9 cellular contexts compared by ENCODE assay signal in the genomic region with DNA sequence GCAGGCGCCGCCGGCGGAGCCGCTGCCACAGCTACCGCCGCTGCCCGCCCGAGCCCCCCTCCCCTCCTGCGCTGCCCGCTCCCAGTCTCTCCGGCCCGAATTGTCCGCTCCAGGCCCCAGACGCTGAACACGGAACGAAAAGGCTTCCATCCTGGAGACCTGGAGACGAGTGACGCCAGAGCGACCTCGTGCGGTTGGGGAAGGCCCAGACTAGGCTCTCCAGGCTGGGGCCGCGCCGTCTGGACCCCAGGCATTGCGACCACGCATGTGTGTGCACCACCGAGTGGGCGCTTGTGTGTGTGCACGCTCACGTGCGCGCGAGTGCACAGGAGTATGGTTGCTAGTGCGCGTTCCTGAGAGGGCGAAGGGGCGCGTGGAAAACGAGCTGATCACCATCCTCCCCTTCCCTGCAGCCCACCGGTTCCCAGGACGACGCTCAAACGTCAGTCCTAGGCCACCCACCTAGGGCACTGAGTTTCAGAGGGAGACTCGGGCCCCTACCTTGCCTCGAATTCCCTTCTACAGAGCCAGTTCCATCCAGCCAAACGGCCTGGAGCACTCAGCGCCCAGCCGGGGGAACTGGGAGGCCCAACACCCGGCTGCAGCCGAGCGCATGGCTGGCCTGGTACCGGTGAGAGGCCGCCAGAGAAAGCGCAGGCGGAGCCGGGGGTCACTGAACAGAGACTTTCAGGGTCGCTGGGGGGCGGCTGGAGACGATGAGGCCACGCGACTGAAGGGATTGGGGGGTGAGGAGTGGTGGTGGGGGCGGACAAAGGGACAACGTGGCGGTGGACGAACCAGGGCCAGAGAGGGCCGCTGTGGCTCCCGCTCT. TPM values are rescaled to one million over a fixed set of nuclear protein-coding genes. Genes with fewer than 3 reads are reported as not detected.
A peak's percentile ranks its signal among the peaks of the same experiment; 100 is the strongest.
DNase-seq lines count a peak whose midpoint lies in the region; ATAC-seq, FAIRE-seq and TF ChIP-seq lines count a peak whose summit lies in the region.
"Had no signal": no experiment of that assay in that cellular context is flagged by ENCODE, and none has a peak within 500 bp of the region (broad histone marks: within the 10 kb centered on the region; RNA-seq: fewer than 3 reads in every experiment).

No MANE protein-coding gene starts in this region.

- TF ChIP-seq CTCF in AG09309 (IDR thresholded peaks at IDR 0.05; ENCODE audit: control insufficient read depth, insufficient read depth, low read depth, low read length, missing control alignments) (peak; percentile 29), GM12874 (IDR thresholded peaks at IDR 0.05; ENCODE audit: insufficient read depth, low read depth, low read length) (peak; percentile 30; the same call in 1 of the 2 replicates)

- FAIRE-seq in RCC 7860 (lab: Jason Lieb, UNC): no peak

- DNase-seq in AG09309 (ENCODE audit: low read depth) (no peak), UCSD-AML1 (lab: John Stamatoyannopoulos, UW; ENCODE audit: unreplicated experiment) (peak; percentile 29), iris pigment epithelial cell (ENCODE audit: low read depth) (peak; percentile 30), occipital lobe (lab: John Stamatoyannopoulos, UW) (no peak), AG08395 (ENCODE audit: low spot score) (no peak), RCC 7860 (ENCODE audit: low spot score) (no peak)
- DNase-seq: activated B cell treated with CpG ODN at 0.5 μM for 24 hours had no signal

- H3K4me3 ChIP-seq in AG09309 (ENCODE audit: control insufficient read depth, low read depth, low read length): no peak overlapping the region

- ATAC-seq in HG02763 (IDR thresholded peaks at IDR 0.05; ENCODE audit: unreplicated experiment): no peak

RNA-seq across cellular contexts. Expression of gene LBX1, which starts 11.6 kb away (rescaled TPM):
- total RNA-seq in occipital lobe: not detected
- total RNA-seq: activated B cell treated with CpG ODN at 0.5 μM for 24 hours had no signal

Comparison
In these comparisons a context has a peak if more than half of its experiments do, and no peak if none do; other contexts are left out.
1. DNase-seq: peak in UCSD-AML1 (single experiment) and iris pigment epithelial cell (single experiment); none in AG09309 (single experiment), occipital lobe (single experiment), AG08395 (single experiment) and RCC 7860 (single experiment).